Comparison of ENCODE assay signal across 1 cellular context in the genomic region with DNA sequence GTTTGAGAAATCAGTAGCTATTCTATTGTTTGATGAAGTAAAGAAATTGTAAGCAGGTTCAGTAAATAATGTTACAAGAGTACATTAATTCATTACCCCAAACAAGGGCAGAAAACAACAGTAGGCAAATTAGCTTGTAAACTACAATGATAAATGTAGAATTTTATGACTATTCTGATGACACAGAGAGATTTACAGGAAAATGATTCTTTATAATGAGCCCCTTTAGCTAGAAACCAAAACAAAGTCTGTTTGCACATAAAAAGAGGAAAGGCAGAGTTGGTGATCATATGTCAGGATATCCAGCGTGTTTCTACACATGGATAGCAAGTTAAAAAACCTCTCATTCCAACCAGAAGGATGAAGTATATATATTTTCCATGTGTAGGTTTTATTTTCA.
TF ChIP-seq lines count a peak whose summit lies in the region.

No MANE protein-coding gene starts in this region.

TF ChIP-seq in GM12878, 131 proteins besides CTCF, POLR2A, EP300 and RAD21 (continued from another document):
- TF ChIP-seq, protein P1, sequence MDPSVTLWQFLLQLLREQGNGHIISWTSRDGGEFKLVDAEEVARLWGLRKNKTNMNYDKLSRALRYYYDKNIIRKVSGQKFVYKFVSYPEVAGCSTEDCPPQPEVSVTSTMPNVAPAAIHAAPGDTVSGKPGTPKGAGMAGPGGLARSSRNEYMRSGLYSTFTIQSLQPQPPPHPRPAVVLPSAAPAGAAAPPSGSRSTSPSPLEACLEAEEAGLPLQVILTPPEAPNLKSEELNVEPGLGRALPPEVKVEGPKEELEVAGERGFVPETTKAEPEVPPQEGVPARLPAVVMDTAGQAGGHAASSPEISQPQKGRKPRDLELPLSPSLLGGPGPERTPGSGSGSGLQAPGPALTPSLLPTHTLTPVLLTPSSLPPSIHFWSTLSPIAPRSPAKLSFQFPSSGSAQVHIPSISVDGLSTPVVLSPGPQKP (IDR thresholded peaks at IDR 0.05; ENCODE audit: low read depth, low read length): no peak
- TF ChIP-seq, protein P2, sequence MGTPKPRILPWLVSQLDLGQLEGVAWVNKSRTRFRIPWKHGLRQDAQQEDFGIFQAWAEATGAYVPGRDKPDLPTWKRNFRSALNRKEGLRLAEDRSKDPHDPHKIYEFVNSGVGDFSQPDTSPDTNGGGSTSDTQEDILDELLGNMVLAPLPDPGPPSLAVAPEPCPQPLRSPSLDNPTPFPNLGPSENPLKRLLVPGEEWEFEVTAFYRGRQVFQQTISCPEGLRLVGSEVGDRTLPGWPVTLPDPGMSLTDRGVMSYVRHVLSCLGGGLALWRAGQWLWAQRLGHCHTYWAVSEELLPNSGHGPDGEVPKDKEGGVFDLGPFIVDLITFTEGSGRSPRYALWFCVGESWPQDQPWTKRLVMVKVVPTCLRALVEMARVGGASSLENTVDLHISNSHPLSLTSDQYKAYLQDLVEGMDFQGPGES (IDR thresholded peaks at IDR 0.05): no peak
- TF ChIP-seq, protein P3, sequence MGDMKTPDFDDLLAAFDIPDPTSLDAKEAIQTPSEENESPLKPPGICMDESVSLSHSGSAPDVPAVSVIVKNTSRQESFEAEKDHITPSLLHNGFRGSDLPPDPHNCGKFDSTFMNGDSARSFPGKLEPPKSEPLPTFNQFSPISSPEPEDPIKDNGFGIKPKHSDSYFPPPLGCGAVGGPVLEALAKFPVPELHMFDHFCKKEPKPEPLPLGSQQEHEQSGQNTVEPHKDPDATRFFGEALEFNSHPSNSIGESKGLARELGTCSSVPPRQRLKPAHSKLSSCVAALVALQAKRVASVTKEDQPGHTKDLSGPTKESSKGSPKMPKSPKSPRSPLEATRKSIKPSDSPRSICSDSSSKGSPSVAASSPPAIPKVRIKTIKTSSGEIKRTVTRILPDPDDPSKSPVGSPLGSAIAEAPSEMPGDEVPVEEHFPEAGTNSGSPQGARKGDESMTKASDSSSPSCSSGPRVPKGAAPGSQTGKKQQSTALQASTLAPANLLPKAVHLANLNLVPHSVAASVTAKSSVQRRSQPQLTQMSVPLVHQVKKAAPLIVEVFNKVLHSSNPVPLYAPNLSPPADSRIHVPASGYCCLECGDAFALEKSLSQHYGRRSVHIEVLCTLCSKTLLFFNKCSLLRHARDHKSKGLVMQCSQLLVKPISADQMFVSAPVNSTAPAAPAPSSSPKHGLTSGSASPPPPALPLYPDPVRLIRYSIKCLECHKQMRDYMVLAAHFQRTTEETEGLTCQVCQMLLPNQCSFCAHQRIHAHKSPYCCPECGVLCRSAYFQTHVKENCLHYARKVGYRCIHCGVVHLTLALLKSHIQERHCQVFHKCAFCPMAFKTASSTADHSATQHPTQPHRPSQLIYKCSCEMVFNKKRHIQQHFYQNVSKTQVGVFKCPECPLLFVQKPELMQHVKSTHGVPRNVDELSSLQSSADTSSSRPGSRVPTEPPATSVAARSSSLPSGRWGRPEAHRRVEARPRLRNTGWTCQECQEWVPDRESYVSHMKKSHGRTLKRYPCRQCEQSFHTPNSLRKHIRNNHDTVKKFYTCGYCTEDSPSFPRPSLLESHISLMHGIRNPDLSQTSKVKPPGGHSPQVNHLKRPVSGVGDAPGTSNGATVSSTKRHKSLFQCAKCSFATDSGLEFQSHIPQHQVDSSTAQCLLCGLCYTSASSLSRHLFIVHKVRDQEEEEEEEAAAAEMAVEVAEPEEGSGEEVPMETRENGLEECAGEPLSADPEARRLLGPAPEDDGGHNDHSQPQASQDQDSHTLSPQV (IDR thresholded peaks at IDR 0.05): no peak
- TF ChIP-seq, protein P4, sequence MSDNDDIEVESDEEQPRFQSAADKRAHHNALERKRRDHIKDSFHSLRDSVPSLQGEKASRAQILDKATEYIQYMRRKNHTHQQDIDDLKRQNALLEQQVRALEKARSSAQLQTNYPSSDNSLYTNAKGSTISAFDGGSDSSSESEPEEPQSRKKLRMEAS (IDR thresholded peaks at IDR 0.05; ENCODE audit: low read depth, low read length): no peak
- TF ChIP-seq IKZF1 (conservative IDR thresholded peaks at IDR 0.05): no peak
- TF ChIP-seq SMAD5 (IDR thresholded peaks at IDR 0.05; ENCODE audit: low read depth): no peak
- TF ChIP-seq FOXM1 (IDR thresholded peaks at IDR 0.05; ENCODE audit: low read depth, low read length): no peak
- no peak for TF ChIP-seq KDM1A (IDR thresholded peaks at IDR 0.05; ENCODE audit: borderline replicate concordance)
